ENCODE assay signal across 1 cellular context in the genomic region with DNA sequence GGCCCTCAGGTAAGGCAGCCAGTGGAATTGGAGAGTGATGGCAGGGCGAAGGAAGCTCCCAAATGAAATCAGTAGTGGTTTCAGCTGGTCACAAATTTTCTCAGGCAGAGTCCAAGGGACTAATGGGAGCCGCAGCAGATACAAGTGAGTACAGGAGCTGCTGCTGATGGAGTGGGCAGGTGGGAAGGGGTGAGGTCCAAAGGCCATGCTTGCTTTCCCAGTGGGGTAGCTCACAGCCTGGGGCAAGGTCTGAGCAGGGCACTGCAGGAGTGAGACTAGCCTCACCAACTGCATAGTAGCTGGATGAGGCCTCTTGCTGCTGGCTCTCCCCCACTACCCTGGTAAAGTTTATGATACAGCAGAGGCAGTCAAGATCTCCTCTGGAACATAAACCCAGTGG.
TF ChIP-seq lines count a peak whose summit lies in the region.

No MANE protein-coding gene starts in this region.

TF ChIP-seq in HepG2, 621 proteins besides CTCF, POLR2A, EP300 and RAD21 (continued from another document):
- TF ChIP-seq, protein P1, sequence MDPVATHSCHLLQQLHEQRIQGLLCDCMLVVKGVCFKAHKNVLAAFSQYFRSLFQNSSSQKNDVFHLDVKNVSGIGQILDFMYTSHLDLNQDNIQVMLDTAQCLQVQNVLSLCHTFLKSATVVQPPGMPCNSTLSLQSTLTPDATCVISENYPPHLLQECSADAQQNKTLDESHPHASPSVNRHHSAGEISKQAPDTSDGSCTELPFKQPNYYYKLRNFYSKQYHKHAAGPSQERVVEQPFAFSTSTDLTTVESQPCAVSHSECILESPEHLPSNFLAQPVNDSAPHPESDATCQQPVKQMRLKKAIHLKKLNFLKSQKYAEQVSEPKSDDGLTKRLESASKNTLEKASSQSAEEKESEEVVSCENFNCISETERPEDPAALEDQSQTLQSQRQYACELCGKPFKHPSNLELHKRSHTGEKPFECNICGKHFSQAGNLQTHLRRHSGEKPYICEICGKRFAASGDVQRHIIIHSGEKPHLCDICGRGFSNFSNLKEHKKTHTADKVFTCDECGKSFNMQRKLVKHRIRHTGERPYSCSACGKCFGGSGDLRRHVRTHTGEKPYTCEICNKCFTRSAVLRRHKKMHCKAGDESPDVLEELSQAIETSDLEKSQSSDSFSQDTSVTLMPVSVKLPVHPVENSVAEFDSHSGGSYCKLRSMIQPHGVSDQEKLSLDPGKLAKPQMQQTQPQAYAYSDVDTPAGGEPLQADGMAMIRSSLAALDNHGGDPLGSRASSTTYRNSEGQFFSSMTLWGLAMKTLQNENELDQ (CRISPR knock-in tag; IDR thresholded peaks at IDR 0.05; ENCODE audit: borderline replicate concordance): no peak
- TF ChIP-seq NFYB (CRISPR knock-in tag; IDR thresholded peaks at IDR 0.05) (no peak), ZFP36L2 (CRISPR knock-in tag; IDR thresholded peaks at IDR 0.05) (no peak), JARID2 (CRISPR knock-in tag; IDR thresholded peaks at IDR 0.05; ENCODE audit: insufficient replicate concordance) (no peak), RBAK (CRISPR knock-in tag; IDR thresholded peaks at IDR 0.05) (no peak)
- TF ChIP-seq, protein P2, sequence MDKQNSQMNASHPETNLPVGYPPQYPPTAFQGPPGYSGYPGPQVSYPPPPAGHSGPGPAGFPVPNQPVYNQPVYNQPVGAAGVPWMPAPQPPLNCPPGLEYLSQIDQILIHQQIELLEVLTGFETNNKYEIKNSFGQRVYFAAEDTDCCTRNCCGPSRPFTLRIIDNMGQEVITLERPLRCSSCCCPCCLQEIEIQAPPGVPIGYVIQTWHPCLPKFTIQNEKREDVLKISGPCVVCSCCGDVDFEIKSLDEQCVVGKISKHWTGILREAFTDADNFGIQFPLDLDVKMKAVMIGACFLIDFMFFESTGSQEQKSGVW (CRISPR knock-in tag; IDR thresholded peaks at IDR 0.05; ENCODE audit: borderline replicate concordance): no peak
